Comparison of ENCODE assay signal across 1 cellular context in the genomic region with DNA sequence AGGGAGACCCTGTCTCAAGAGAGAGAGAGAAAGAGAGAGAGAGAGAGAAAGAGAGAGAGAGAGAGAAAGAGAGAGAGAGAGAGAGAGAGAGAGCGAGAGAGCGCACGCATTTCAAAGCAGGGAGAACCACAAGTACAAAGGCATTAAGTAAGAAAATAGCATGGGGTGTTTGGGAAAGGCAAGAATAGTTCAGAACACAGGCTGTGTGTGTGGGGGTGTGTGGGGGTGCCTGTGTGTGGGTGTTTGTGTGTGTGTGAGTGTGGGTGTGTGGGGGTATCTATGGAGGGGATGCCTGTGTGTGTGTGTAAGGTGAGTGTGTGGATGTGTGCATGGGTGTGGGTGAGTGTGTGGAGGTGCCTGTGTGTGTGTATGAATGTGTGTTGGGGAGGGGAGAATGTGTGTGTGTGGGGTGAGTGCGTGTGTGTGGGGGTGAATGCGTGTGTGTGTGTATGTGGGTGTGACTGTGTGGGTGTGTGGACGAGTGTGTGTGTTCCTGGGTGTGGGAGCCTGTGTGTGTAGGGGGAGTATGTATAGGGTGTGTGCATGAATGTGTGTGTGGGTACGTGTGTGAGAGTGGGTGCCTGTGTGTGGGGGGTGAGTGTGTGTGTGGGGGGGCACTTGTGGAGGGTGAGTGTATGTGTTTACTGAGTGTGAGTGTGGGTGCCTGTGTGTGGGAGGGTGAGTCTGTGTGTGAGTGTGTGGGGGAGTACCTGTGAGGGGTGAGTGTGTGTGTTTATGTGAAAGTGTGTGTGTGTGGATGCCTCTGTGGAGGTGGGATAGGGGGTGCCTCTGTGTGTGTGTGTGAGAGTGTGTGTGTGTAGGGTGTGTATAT.
TF ChIP-seq lines count a peak whose summit lies in the region.

No MANE protein-coding gene starts in this region.

TF ChIP-seq in GM23338, 12 proteins besides CTCF, POLR2A, EP300 and RAD21:
- TF ChIP-seq NANOG (IDR thresholded peaks at IDR 0.05; ENCODE audit: borderline replicate concordance) (no peak), CREB1 (CRISPR knock-in tag; IDR thresholded peaks at IDR 0.05; ENCODE audit: low read depth) (no peak), ZNF331 (CRISPR knock-in tag; IDR thresholded peaks at IDR 0.05; ENCODE audit: low read depth) (no peak), EZH2phosphoT487 (IDR thresholded peaks at IDR 0.05; ENCODE audit: unreplicated experiment) (no peak), ZNF114 (CRISPR knock-in tag; IDR thresholded peaks at IDR 0.05) (no peak), STAT1 (IDR thresholded peaks at IDR 0.05; ENCODE audit: unreplicated experiment) (no peak), EZH2 (IDR thresholded peaks at IDR 0.05; ENCODE audit: low read depth, unreplicated experiment) (no peak), POLR2AphosphoS5 (IDR thresholded peaks at IDR 0.05; ENCODE audit: low read depth) (no peak), JUNB (IDR thresholded peaks at IDR 0.05; ENCODE audit: unreplicated experiment) (no peak)
- TF ChIP-seq, protein P1, sequence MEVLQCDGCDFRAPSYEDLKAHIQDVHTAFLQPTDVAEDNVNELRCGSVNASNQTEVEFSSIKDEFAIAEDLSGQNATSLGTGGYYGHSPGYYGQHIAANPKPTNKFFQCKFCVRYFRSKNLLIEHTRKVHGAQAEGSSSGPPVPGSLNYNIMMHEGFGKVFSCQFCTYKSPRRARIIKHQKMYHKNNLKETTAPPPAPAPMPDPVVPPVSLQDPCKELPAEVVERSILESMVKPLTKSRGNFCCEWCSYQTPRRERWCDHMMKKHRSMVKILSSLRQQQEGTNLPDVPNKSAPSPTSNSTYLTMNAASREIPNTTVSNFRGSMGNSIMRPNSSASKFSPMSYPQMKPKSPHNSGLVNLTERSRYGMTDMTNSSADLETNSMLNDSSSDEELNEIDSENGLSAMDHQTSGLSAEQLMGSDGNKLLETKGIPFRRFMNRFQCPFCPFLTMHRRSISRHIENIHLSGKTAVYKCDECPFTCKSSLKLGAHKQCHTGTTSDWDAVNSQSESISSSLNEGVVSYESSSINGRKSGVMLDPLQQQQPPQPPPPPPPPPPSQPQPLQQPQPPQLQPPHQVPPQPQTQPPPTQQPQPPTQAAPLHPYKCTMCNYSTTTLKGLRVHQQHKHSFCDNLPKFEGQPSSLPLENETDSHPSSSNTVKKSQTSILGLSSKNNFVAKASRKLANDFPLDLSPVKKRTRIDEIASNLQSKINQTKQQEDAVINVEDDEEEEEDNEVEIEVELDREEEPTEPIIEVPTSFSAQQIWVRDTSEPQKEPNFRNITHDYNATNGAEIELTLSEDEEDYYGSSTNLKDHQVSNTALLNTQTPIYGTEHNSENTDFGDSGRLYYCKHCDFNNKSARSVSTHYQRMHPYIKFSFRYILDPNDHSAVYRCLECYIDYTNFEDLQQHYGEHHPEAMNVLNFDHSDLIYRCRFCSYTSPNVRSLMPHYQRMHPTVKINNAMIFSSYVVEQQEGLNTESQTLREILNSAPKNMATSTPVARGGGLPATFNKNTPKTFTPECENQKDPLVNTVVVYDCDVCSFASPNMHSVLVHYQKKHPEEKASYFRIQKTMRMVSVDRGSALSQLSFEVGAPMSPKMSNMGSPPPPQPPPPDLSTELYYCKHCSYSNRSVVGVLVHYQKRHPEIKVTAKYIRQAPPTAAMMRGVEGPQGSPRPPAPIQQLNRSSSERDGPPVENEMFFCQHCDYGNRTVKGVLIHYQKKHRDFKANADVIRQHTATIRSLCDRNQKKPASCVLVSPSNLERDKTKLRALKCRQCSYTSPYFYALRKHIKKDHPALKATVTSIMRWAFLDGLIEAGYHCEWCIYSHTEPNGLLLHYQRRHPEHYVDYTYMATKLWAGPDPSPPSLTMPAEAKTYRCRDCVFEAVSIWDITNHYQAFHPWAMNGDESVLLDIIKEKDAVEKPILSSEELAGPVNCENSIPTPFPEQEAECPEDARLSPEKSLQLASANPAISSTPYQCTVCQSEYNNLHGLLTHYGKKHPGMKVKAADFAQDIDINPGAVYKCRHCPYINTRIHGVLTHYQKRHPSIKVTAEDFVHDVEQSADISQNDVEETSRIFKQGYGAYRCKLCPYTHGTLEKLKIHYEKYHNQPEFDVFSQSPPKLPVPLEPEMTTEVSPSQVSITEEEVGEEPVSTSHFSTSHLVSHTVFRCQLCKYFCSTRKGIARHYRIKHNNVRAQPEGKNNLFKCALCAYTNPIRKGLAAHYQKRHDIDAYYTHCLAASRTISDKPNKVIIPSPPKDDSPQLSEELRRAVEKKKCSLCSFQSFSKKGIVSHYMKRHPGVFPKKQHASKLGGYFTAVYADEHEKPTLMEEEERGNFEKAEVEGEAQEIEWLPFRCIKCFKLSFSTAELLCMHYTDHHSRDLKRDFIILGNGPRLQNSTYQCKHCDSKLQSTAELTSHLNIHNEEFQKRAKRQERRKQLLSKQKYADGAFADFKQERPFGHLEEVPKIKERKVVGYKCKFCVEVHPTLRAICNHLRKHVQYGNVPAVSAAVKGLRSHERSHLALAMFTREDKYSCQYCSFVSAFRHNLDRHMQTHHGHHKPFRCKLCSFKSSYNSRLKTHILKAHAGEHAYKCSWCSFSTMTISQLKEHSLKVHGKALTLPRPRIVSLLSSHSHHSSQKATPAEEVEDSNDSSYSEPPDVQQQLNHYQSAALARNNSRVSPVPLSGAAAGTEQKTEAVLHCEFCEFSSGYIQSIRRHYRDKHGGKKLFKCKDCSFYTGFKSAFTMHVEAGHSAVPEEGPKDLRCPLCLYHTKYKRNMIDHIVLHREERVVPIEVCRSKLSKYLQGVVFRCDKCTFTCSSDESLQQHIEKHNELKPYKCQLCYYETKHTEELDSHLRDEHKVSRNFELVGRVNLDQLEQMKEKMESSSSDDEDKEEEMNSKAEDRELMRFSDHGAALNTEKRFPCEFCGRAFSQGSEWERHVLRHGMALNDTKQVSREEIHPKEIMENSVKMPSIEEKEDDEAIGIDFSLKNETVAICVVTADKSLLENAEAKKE (CRISPR knock-in tag; IDR thresholded peaks at IDR 0.05) = no peak
- TF ChIP-seq, protein P2, sequence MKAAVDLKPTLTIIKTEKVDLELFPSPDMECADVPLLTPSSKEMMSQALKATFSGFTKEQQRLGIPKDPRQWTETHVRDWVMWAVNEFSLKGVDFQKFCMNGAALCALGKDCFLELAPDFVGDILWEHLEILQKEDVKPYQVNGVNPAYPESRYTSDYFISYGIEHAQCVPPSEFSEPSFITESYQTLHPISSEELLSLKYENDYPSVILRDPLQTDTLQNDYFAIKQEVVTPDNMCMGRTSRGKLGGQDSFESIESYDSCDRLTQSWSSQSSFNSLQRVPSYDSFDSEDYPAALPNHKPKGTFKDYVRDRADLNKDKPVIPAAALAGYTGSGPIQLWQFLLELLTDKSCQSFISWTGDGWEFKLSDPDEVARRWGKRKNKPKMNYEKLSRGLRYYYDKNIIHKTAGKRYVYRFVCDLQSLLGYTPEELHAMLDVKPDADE (IDR thresholded peaks at IDR 0.05) = no peak
- TF ChIP-seq, protein P3, sequence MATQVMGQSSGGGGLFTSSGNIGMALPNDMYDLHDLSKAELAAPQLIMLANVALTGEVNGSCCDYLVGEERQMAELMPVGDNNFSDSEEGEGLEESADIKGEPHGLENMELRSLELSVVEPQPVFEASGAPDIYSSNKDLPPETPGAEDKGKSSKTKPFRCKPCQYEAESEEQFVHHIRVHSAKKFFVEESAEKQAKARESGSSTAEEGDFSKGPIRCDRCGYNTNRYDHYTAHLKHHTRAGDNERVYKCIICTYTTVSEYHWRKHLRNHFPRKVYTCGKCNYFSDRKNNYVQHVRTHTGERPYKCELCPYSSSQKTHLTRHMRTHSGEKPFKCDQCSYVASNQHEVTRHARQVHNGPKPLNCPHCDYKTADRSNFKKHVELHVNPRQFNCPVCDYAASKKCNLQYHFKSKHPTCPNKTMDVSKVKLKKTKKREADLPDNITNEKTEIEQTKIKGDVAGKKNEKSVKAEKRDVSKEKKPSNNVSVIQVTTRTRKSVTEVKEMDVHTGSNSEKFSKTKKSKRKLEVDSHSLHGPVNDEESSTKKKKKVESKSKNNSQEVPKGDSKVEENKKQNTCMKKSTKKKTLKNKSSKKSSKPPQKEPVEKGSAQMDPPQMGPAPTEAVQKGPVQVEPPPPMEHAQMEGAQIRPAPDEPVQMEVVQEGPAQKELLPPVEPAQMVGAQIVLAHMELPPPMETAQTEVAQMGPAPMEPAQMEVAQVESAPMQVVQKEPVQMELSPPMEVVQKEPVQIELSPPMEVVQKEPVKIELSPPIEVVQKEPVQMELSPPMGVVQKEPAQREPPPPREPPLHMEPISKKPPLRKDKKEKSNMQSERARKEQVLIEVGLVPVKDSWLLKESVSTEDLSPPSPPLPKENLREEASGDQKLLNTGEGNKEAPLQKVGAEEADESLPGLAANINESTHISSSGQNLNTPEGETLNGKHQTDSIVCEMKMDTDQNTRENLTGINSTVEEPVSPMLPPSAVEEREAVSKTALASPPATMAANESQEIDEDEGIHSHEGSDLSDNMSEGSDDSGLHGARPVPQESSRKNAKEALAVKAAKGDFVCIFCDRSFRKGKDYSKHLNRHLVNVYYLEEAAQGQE (IDR thresholded peaks at IDR 0.05; ENCODE audit: unreplicated experiment) = no peak
